In the genomic region with DNA sequence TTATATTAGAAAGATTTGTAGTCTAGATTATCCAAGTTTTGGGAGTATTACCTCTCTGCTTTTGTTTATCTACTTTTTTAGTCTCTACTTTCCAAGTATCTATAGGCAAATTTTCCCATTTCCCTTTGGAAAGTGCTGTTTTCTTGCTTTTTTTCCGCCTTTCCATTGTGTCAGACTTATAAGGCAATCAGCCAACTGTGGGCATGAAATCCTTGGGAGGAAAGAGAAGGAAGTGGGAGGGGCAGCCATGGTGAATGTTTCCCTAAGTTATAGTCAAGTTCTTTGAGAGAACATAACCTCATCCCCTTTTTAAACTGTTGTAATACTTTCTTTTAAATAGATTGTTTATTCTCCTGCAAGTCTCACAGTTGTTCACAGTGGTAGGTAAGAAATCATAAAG, we compare ENCODE assay signal across 15 cellular contexts. TPM values are rescaled to one million over a fixed set of nuclear protein-coding genes. Genes with fewer than 3 reads are reported as not detected.
DNase-seq lines count a peak whose midpoint lies in the region; ATAC-seq and TF ChIP-seq lines count a peak whose summit lies in the region.
"Had no signal": no experiment of that assay in that cellular context is flagged by ENCODE, and none has a peak within 500 bp of the region (broad histone marks: within the 10 kb centered on the region; RNA-seq: fewer than 3 reads in every experiment).

No MANE protein-coding gene starts in this region.

- in situ Hi-C loops in HAP-1 (cut with MboI; ENCODE audit: low sequenced_read_pairs) = no loop called here

- H4K20me1 ChIP-seq in Loucy (ENCODE audit: insufficient read depth, low read length, poor library complexity, severe bottlenecking) = peaks cover 92% of the 10 kb centered on the region
- peaks cover 46% of the 10 kb centered on the region for H4K20me1 ChIP-seq in neural progenitor cell (ENCODE audit: low read depth)

- H3K27me3 ChIP-seq in Loucy (ENCODE audit: insufficient read depth, low read length, poor library complexity, severe bottlenecking) (no peaks in the 10 kb centered on the region), neural progenitor cell (no peaks in the 10 kb centered on the region), WERI-Rb-1 (ENCODE audit: insufficient read depth, low read depth, severe bottlenecking) (no peaks in the 10 kb centered on the region), HAP-1 (ENCODE audit: low read depth) (no peaks in the 10 kb centered on the region)
- H3K27me3 ChIP-seq: BLaER1 treated with 17β-estradiol and CSF1 and Interleukin-3, amounts not matched to agents 10 nM and 100 nM; Peyer's patch had no signal

- DNase-seq in EH (ENCODE audit: low read depth) = peak; percentile 54
- no peak for DNase-seq in endothelial cell (ENCODE audit: low spot score)
- no peak for DNase-seq in neural progenitor cell (ENCODE audit: low spot score)
- no peak for DNase-seq in WERI-Rb-1
- no peak for DNase-seq in HAP-1 (ENCODE audit: low spot score in 2 of 2)
- no peak for DNase-seq in stimulated activated CD4-positive, alpha-beta T cell treated with anti-CD3 and anti-CD28 coated beads, Interleukin-2, amount 100 ng/mL, for 24 hours
- DNase-seq: effector CD8-positive, alpha-beta T cell; hypothalamus; NCI-H1092; Peyer's patch; T1000 had no signal

- H3K9ac ChIP-seq in Loucy (ENCODE audit: low read depth, low read length, poor library complexity, severe bottlenecking) (peak overlapping the region; percentile 5), neural progenitor cell (no peak overlapping the region)
- H3K9ac ChIP-seq: BLaER1 treated with 17β-estradiol and CSF1 and Interleukin-3, amounts not matched to agents 10 nM and 100 nM had no signal

- H3K4me1 Mint-ChIP-seq in endothelial cell (ENCODE audit: unreplicated experiment) (peaks cover 38% of the 10 kb centered on the region), neural progenitor cell (peaks cover 14% of the 10 kb centered on the region)

- H3K27me3 Mint-ChIP-seq in endothelial cell (ENCODE audit: unreplicated experiment) (no peaks in the 10 kb centered on the region), neural progenitor cell (ENCODE audit: insufficient read depth, low read depth) (no peaks in the 10 kb centered on the region)

- H3F3A ChIP-seq in Loucy (ENCODE audit: low read depth) (peaks cover 10% of the 10 kb centered on the region; the same call in 1 of the 2 replicates), neural progenitor cell (ENCODE audit: low read depth) (peaks cover 22% of the 10 kb centered on the region)

- peaks cover 3% of the 10 kb centered on the region for H3K9me3 Mint-ChIP-seq in endothelial cell (ENCODE audit: unreplicated experiment)
- H3K9me3 Mint-ChIP-seq in neural progenitor cell = peaks cover 34% of the 10 kb centered on the region

- H3K36me3 ChIP-seq in Loucy (ENCODE audit: insufficient read depth, low read length) (peaks cover 61% of the 10 kb centered on the region), neural progenitor cell (peaks cover 11% of the 10 kb centered on the region), WERI-Rb-1 (peaks cover 4% of the 10 kb centered on the region), HAP-1 (replicated peaks) (no peaks in the 10 kb centered on the region)
- H3K36me3 ChIP-seq: prostate gland had no signal

- ATAC-seq in HG03108 (IDR thresholded peaks at IDR 0.05; ENCODE audit: unreplicated experiment) = no peak

- H3K4me1 ChIP-seq in Loucy (ENCODE audit: insufficient read depth, low read length, poor library complexity, severe bottlenecking) = peaks cover 46% of the 10 kb centered on the region
- peaks cover 9% of the 10 kb centered on the region for H3K4me1 ChIP-seq in neural progenitor cell
- H3K4me1 ChIP-seq in HAP-1 = peaks cover 19% of the 10 kb centered on the region
- H3K4me1 ChIP-seq: prostate gland had no signal

- H3K27ac ChIP-seq in neural progenitor cell = no peak overlapping the region
- no peak overlapping the region for H3K27ac ChIP-seq in WERI-Rb-1
- H3K27ac ChIP-seq: BLaER1 treated with 17β-estradiol and CSF1 and Interleukin-3, amounts not matched to agents 10 nM and 100 nM; Peyer's patch; prostate gland had no signal

- no peak for TF ChIP-seq CTCF in Loucy (conservative IDR thresholded peaks at IDR 0.05; ENCODE audit: low read length)
- no peak for TF ChIP-seq CTCF in endothelial cell (IDR thresholded peaks at IDR 0.05; ENCODE audit: unreplicated experiment)
- no peak for TF ChIP-seq CTCF in neural progenitor cell (IDR thresholded peaks at IDR 0.05)
- no peak for TF ChIP-seq CTCF in WERI-Rb-1 (IDR thresholded peaks at IDR 0.05; ENCODE audit: low read depth, low read length)

- H3K27ac Mint-ChIP-seq in endothelial cell (ENCODE audit: unreplicated experiment) (peak overlapping the region; percentile 87), neural progenitor cell (no peak overlapping the region)

- H3K36me3 Mint-ChIP-seq in endothelial cell (ENCODE audit: low read depth, unreplicated experiment) (peaks cover 24% of the 10 kb centered on the region), neural progenitor cell (peaks cover 36% of the 10 kb centered on the region)

- peaks cover 100% of the 10 kb centered on the region for H3K79me2 ChIP-seq in Loucy (ENCODE audit: insufficient read depth, low read length)
- H3K79me2 ChIP-seq in neural progenitor cell (ENCODE audit: low read depth) = peaks cover 100% of the 10 kb centered on the region

- H2AFZ ChIP-seq in Loucy (ENCODE audit: low read length) (no peak overlapping the region), neural progenitor cell (replicated peaks) (no peak overlapping the region)

- no peak overlapping the region for H3K4me3 ChIP-seq in Loucy (ENCODE audit: low read length, poor library complexity, severe bottlenecking)
- H3K4me3 ChIP-seq in neural progenitor cell = no peak overlapping the region
- no peak overlapping the region for H3K4me3 ChIP-seq in WERI-Rb-1 (ENCODE audit: low read depth, low read length)
- no peak overlapping the region for H3K4me3 ChIP-seq in HAP-1
- H3K4me3 ChIP-seq: BLaER1 treated with 17β-estradiol and CSF1 and Interleukin-3, amounts not matched to agents 10 nM and 100 nM; Peyer's patch; prostate gland had no signal

- peak overlapping the region; percentile 72 for H3K4me2 ChIP-seq in Loucy (ENCODE audit: low read depth, low read length, poor library complexity, severe bottlenecking)
- peak overlapping the region; percentile 61 for H3K4me2 ChIP-seq in neural progenitor cell

- no peaks in the 10 kb centered on the region for H3K9me2 ChIP-seq in Loucy (replicated peaks; ENCODE audit: low read depth, low read length)

- H3K9me3 ChIP-seq in Loucy (ENCODE audit: insufficient read depth, low read depth, low read length) (peaks cover 15% of the 10 kb centered on the region; the same call in 1 of the 2 replicates), neural progenitor cell (ENCODE audit: low read depth) (no peaks in the 10 kb centered on the region), WERI-Rb-1 (ENCODE audit: severe bottlenecking) (no peaks in the 10 kb centered on the region), HAP-1 (no peaks in the 10 kb centered on the region)
- H3K9me3 ChIP-seq: prostate gland had no signal

- H3K4me3 Mint-ChIP-seq in endothelial cell (ENCODE audit: unreplicated experiment) (no peak overlapping the region), neural progenitor cell (no peak overlapping the region)

RNA-seq across cellular contexts. Expression of a gene that starts 52.6 kb away (rescaled TPM):
- total RNA-seq in endothelial cell (ENCODE audit: unreplicated experiment) (71.0 TPM), neural progenitor cell (ENCODE audit: low replicate concordance) (50.5 and 64.9 TPM in 2 replicates)

RNA-seq across cellular contexts. Expression of a gene that starts 52.7 kb away (rescaled TPM):
- total RNA-seq in endothelial cell (ENCODE audit: unreplicated experiment) (0.74 TPM), neural progenitor cell (ENCODE audit: low replicate concordance) (0.96 and 1.5 TPM in 2 replicates)
